26 cellular contexts compared by ENCODE assay signal in genomic region chr5:2009986-2010914, GRCh38.
"Had no signal": no experiment of that assay in that cellular context is flagged by ENCODE, and none has a peak within 500 bp of the region (broad histone marks: within the 10 kb centered on the region; RNA-seq: fewer than 3 reads in every experiment).

No MANE protein-coding gene starts in this region.

- H3K27ac Mint-ChIP-seq: activated CD4-positive, alpha-beta memory T cell treated with anti-CD3 and anti-CD28 coated beads for 36 hours; activated CD4-positive, alpha-beta T cell treated with anti-CD3 and anti-CD28 coated beads, Interleukin-2, amount 10 ng/mL, durations not matched to agents 24 days and 14 days; activated naive CD4-positive, alpha-beta T cell treated with anti-CD3 and anti-CD28 coated beads, Interleukin-2, amount 50 U/mL, for 24 hours; activated naive CD8-positive, alpha-beta T cell treated with anti-CD3 and anti-CD28 coated beads, Interleukin-2, amount 50 U/mL, for 24 hours; activated T-helper 2 cell treated with anti-CD3 and anti-CD28 coated beads, Interferon-gamma antibody, Interleukin-2, Interleukin-4, amounts not matched to agents 10 μg/mL and 5 μg/mL and 100 μg/mL, durations not matched to agents 14 hours and 24 hours and 36 hours; dendritic cell treated with granulocyte-macrophage colony-stimulating factor and Interleukin-4, amounts not matched to agents 40 ng/mL and 50 ng/mL, for 4 days; mesothelial cell of epicardium; naive B cell; nephron progenitor cell; T-helper 17 cell had no signal

- H2AFZ ChIP-seq: parathyroid adenoma had no signal

- H3K27ac ChIP-seq: esophagus squamous epithelium, left lung, parathyroid adenoma, spleen, transverse colon, uterus had no signal

- H3K79me2 ChIP-seq: parathyroid adenoma had no signal

- ATAC-seq: activated naive CD8-positive, alpha-beta T cell treated with anti-CD3 and anti-CD28 coated beads, Interleukin-2, amount 50 U/mL, for 24 hours; activated T-cell treated with anti-CD3 and anti-CD28 coated beads, Interleukin-2, amount 50 U/mL, for 4 hours; heart right ventricle; left lung; right cardiac atrium; T-helper 17 cell had no signal

- H3K4me3 Mint-ChIP-seq: activated CD4-positive, alpha-beta memory T cell treated with anti-CD3 and anti-CD28 coated beads for 36 hours; activated CD4-positive, alpha-beta T cell treated with anti-CD3 and anti-CD28 coated beads, Interleukin-2, amount 10 ng/mL, durations not matched to agents 24 days and 14 days; activated naive CD4-positive, alpha-beta T cell treated with anti-CD3 and anti-CD28 coated beads, Interleukin-2, amount 50 U/mL, for 24 hours; activated naive CD8-positive, alpha-beta T cell treated with anti-CD3 and anti-CD28 coated beads, Interleukin-2, amount 50 U/mL, for 24 hours; activated T-cell treated with anti-CD3 and anti-CD28 coated beads, Interleukin-2, amount 50 U/mL, for 4 hours; central memory CD8-positive, alpha-beta T cell; dendritic cell treated with granulocyte-macrophage colony-stimulating factor and Interleukin-4, amounts not matched to agents 40 ng/mL and 50 ng/mL, for 4 days; mesothelial cell of epicardium; naive B cell; nephron progenitor cell; T-helper 17 cell had no signal

- H3K36me3 ChIP-seq: breast epithelium, esophagus squamous epithelium, heart right ventricle, left lung, spleen, transverse colon, uterus had no signal

- H3K27me3 ChIP-seq: breast epithelium, transverse colon, uterus had no signal

- H3K36me3 Mint-ChIP-seq: activated CD4-positive, alpha-beta memory T cell treated with anti-CD3 and anti-CD28 coated beads for 36 hours; activated naive CD4-positive, alpha-beta T cell treated with anti-CD3 and anti-CD28 coated beads, Interleukin-2, amount 50 U/mL, for 24 hours; mesothelial cell of epicardium; naive B cell had no signal

- H3K9ac ChIP-seq: parathyroid adenoma had no signal

- H3K4me1 Mint-ChIP-seq: activated CD4-positive, alpha-beta T cell treated with anti-CD3 and anti-CD28 coated beads, Interleukin-2, amount 10 ng/mL, durations not matched to agents 24 days and 14 days; activated naive CD4-positive, alpha-beta T cell treated with anti-CD3 and anti-CD28 coated beads, Interleukin-2, amount 50 U/mL, for 24 hours; activated naive CD8-positive, alpha-beta T cell treated with anti-CD3 and anti-CD28 coated beads, Interleukin-2, amount 50 U/mL, for 24 hours; central memory CD8-positive, alpha-beta T cell; naive B cell had no signal

- H3K27me3 Mint-ChIP-seq: activated CD4-positive, alpha-beta T cell treated with anti-CD3 and anti-CD28 coated beads, Interleukin-2, amount 10 ng/mL, durations not matched to agents 24 days and 14 days; activated naive CD8-positive, alpha-beta T cell treated with anti-CD3 and anti-CD28 coated beads, Interleukin-2, amount 50 U/mL, for 24 hours had no signal

- H3K9me3 Mint-ChIP-seq: activated CD4-positive, alpha-beta memory T cell treated with anti-CD3 and anti-CD28 coated beads for 36 hours; activated CD4-positive, alpha-beta T cell treated with anti-CD3 and anti-CD28 coated beads, Interleukin-2, amount 10 ng/mL, durations not matched to agents 24 days and 14 days; activated naive CD4-positive, alpha-beta T cell treated with anti-CD3 and anti-CD28 coated beads, Interleukin-2, amount 50 U/mL, for 24 hours; activated naive CD8-positive, alpha-beta T cell treated with anti-CD3 and anti-CD28 coated beads, Interleukin-2, amount 50 U/mL, for 24 hours; activated T-cell treated with anti-CD3 and anti-CD28 coated beads, Interleukin-2, amount 50 U/mL, for 4 hours; activated T-helper 2 cell treated with anti-CD3 and anti-CD28 coated beads, Interferon-gamma antibody, Interleukin-2, Interleukin-4, amounts not matched to agents 10 μg/mL and 5 μg/mL and 100 μg/mL, durations not matched to agents 14 hours and 24 hours and 36 hours; central memory CD8-positive, alpha-beta T cell; dendritic cell treated with granulocyte-macrophage colony-stimulating factor and Interleukin-4, amounts not matched to agents 40 ng/mL and 50 ng/mL, for 4 days; mesothelial cell of epicardium; nephron progenitor cell had no signal

- DNase-seq: activated CD4-positive, alpha-beta memory T cell treated with anti-CD3 and anti-CD28 coated beads for 36 hours; activated CD4-positive, alpha-beta T cell treated with anti-CD3 and anti-CD28 coated beads, Interleukin-2, amount 10 ng/mL, durations not matched to agents 24 days and 14 days; activated CD4-positive, CD25-positive, alpha-beta regulatory T cell treated with anti-CD3 and anti-CD28 coated beads, Interleukin-2, amount 50 U/mL, for 72 hours; activated naive CD8-positive, alpha-beta T cell treated with anti-CD3 and anti-CD28 coated beads, Interleukin-2, amount 50 U/mL, for 24 hours; activated T-cell treated with anti-CD3 and anti-CD28 coated beads, Interleukin-2, amount 50 U/mL, for 4 hours; esophagus squamous epithelium; foreskin melanocyte; heart right ventricle; kidney glomerular epithelial cell; left lung; naive B cell; nephron progenitor cell; right cardiac atrium; spleen; stimulated activated naive CD4-positive, alpha-beta T cell; T-helper 17 cell; T1000; transverse colon; uterus had no signal

- H3K4me1 ChIP-seq: breast epithelium, left lung, parathyroid adenoma, spleen, transverse colon, uterus had no signal

- H3K9me3 ChIP-seq: esophagus squamous epithelium, heart right ventricle, left lung, spleen, transverse colon, uterus had no signal

- H3K4me3 ChIP-seq: esophagus squamous epithelium, heart right ventricle, left lung, spleen, transverse colon, uterus had no signal
